Comparison of ENCODE assay signal across 8 cellular contexts in genomic region chr9:93566408-93567270, GRCh38. TPM values are rescaled to one million over a fixed set of nuclear protein-coding genes. Genes with fewer than 3 reads are reported as not detected.
DNase-seq lines count a peak whose midpoint lies in the region; ATAC-seq and TF ChIP-seq lines count a peak whose summit lies in the region.

No MANE protein-coding gene starts in this region.

- H3K4me2 ChIP-seq in SK-N-SH, result peak overlapping the region; percentile 96

- TF ChIP-seq EP300 in SK-N-SH (IDR thresholded peaks at IDR 0.05; ENCODE audit: borderline replicate concordance in 1 of 2, low read depth in 1 of 2, low read length in 1 of 2) (peak; percentile 38 to 48; a peak in 2 of 4 replicates), ovary (IDR thresholded peaks at IDR 0.05) (no peak)

- H3K4me1 ChIP-seq in SK-N-SH (ENCODE audit: control insufficient read depth in 1 of 2, insufficient read depth in 2 of 2, low read depth in 1 of 2, low read length in 1 of 2) (peaks cover 0 to 10% of the 10 kb centered on the region in 2 experiments; a peak in 2 of 4 replicates), ovary (ENCODE audit: insufficient read depth) (peaks cover 7% of the 10 kb centered on the region), tibial artery (peaks cover 0 to 10% (median 9%) of the 10 kb centered on the region in 4 donors)

- H3K9me3 Mint-ChIP-seq in activated naive CD8-positive, alpha-beta T cell treated with anti-CD3 and anti-CD28 coated beads for 36 hours, result peaks cover 4% of the 10 kb centered on the region

- intact Hi-C loops in head of caudate nucleus (cut with DNase I) (loop anchor here (2.0 to 10.0 kb wide), 2 partner anchors 114 to 412 kb away; partner anchors contain the start of gene FAM120AOS), ovary (cut with DNase I) (loop anchor here in 3 of 4 donors (2.0 to 10.0 kb wide), 4 partner anchors 112 to 402 kb away; partner anchors contain the start of genes FAM120A (in 3 of the 3) and FAM120AOS (in 2 of the 3)), tibial artery (cut with DNase I; ENCODE audit: low total_unique reads) (loop anchor here (10.0 kb wide), 1 partner anchor 402 kb away; no protein-coding TSS in a partner anchor)

- peak overlapping the region; percentile 89 for H3K4me3 Mint-ChIP-seq in activated naive CD8-positive, alpha-beta T cell treated with anti-CD3 and anti-CD28 coated beads for 36 hours

- H3K27me3 Mint-ChIP-seq in activated naive CD8-positive, alpha-beta T cell treated with anti-CD3 and anti-CD28 coated beads for 36 hours, result no peaks in the 10 kb centered on the region

- peaks cover 25% of the 10 kb centered on the region for H3K4me1 Mint-ChIP-seq in activated naive CD8-positive, alpha-beta T cell treated with anti-CD3 and anti-CD28 coated beads for 36 hours

- TF ChIP-seq POLR2A in ovary (IDR thresholded peaks at IDR 0.05), result peak; percentile 90

- H3K9ac ChIP-seq in SK-N-SH, result peak overlapping the region; percentile 89

- H3K9me3 ChIP-seq in SK-N-SH (peaks cover 13% of the 10 kb centered on the region), ovary (no peaks in the 10 kb centered on the region), tibial artery (no peaks in the 10 kb centered on the region)

- TF ChIP-seq CTCF in GM10266 (IDR thresholded peaks at IDR 0.05; ENCODE audit: control insufficient read depth, insufficient read depth, low read depth, missing control alignments), result peak; percentile 96
- TF ChIP-seq CTCF in SK-N-SH (IDR thresholded peaks at IDR 0.05), result peak; percentile 91
- TF ChIP-seq CTCF in ovary (IDR thresholded peaks at IDR 0.05), result peak; percentile 91 to 95 (median 93)
- TF ChIP-seq CTCF in tibial artery (IDR thresholded peaks at IDR 0.05), result peak; percentile 92 to 95

- peaks cover 22% of the 10 kb centered on the region for H3F3A ChIP-seq in SK-N-SH (replicated peaks; ENCODE audit: insufficient read depth)

- CTCF ChIA-PET in SK-N-SH (lab: Yijun Ruan, JAX), result interaction anchor here (0.6 to 3.7 kb wide), 35 partner anchors 8 to 563 kb away, joined by 3 to 26 read pairs (median 4); partner anchors contain the start of genes FAM120A, FAM120AOS and NINJ1

- H2AFZ ChIP-seq in SK-N-SH (ENCODE audit: low read depth), result peak overlapping the region; percentile 60; the same call in 1 of the 2 replicates

- no peaks in the 10 kb centered on the region for H3K9me2 ChIP-seq in SK-N-SH

- H4K20me1 ChIP-seq in SK-N-SH (ENCODE audit: insufficient read depth), result no peaks in the 10 kb centered on the region

- H3K36me3 ChIP-seq in SK-N-SH (replicated peaks in 1 of 2; ENCODE audit: control insufficient read depth in 1 of 2, insufficient read depth in 2 of 2, low read length in 1 of 2) (peaks cover 33 to 40% of the 10 kb centered on the region in 2 experiments), ovary (no peaks in the 10 kb centered on the region), tibial artery (peaks cover 20 to 31% (median 26%) of the 10 kb centered on the region in 3 donors)

- H3K4me3 ChIP-seq in SK-N-SH (ENCODE audit: low read depth in 2 of 2, low read length in 1 of 2) (peak overlapping the region; percentile 61 to 69), ovary (peak overlapping the region; percentile 73), tibial artery (peak overlapping the region; percentile 58 to 60)

- H3K79me2 ChIP-seq in SK-N-SH (ENCODE audit: insufficient read depth), result no peaks in the 10 kb centered on the region; the same call in 1 of the 2 replicates

- TF ChIP-seq RAD21 in SK-N-SH (IDR thresholded peaks at IDR 0.05; ENCODE audit: low read length), result peak; percentile 70

- H3K27ac ChIP-seq in SK-N-SH (ENCODE audit: low read depth in 2 of 2, low read length in 1 of 2) (peak overlapping the region; percentile 81 to 88), ovary (peak overlapping the region; percentile 62 to 90), tibial artery (peak overlapping the region; percentile 88 to 97)

- WGBS in SK-N-SH (ENCODE audit: low lambda C conversion rate), result 23% methylated on average over 13 of the region's 69 CpGs
- 0 to 3% (median 0%) methylated on average over 46 to 69 of the region's 69 CpGs for WGBS in ovary, 3 donors

- H3K27me3 ChIP-seq in SK-N-SH (ENCODE audit: insufficient read depth), result no peaks in the 10 kb centered on the region
- no peaks in the 10 kb centered on the region for H3K27me3 ChIP-seq in ovary
- no peaks in the 10 kb centered on the region for H3K27me3 ChIP-seq in tibial artery

- POLR2A ChIA-PET in SK-N-SH (lab: Yijun Ruan, JAX), result interaction anchor here (0.8 to 1.5 kb wide), 5 partner anchors 9 to 247 kb away, joined by 3 to 9 read pairs (median 4); partner anchors contain the start of genes FAM120A and FAM120AOS

- ATAC-seq in HG02588 (IDR thresholded peaks at IDR 0.05; ENCODE audit: unreplicated experiment), result peak; percentile 86

- H3K27ac Mint-ChIP-seq in activated naive CD8-positive, alpha-beta T cell treated with anti-CD3 and anti-CD28 coated beads for 36 hours, result peak overlapping the region; percentile 96

- DNase-seq in GM10266 (ENCODE audit: extremely low spot score), result peak; percentile 98
- DNase-seq in NCI-H1048 (lab: John Stamatoyannopoulos, UW), result peak; percentile 37
- DNase-seq in SK-N-SH, result peak; percentile 99
- DNase-seq in activated naive CD8-positive, alpha-beta T cell treated with anti-CD3 and anti-CD28 coated beads for 36 hours, result peak; percentile 100
- peak; percentile 94 to 100 (median 99) for DNase-seq in head of caudate nucleus
- DNase-seq in ovary, result peak; percentile 98 to 99 (median 99)
- peak; percentile 97 to 99 for DNase-seq in tibial artery

- H3K36me3 Mint-ChIP-seq in activated naive CD8-positive, alpha-beta T cell treated with anti-CD3 and anti-CD28 coated beads for 36 hours, result peaks cover 33% of the 10 kb centered on the region

TF ChIP-seq in SK-N-SH, 30 proteins besides CTCF, POLR2A, EP300 and RAD21 (continues in another document):
- TF ChIP-seq IRF3 (IDR thresholded peaks at IDR 0.05; ENCODE audit: low read depth, low read length) (no peak), JUND (IDR thresholded peaks at IDR 0.05) (0 out of 2 replicates have a peak, but pooled peaks have one; percentile 18), YY1 (IDR thresholded peaks at IDR 0.05; ENCODE audit: low read depth) (no peak), USF2 (IDR thresholded peaks at IDR 0.05; ENCODE audit: borderline replicate concordance, low read depth, low read length) (no peak), TCF12 (IDR thresholded peaks at IDR 0.05) (peak; percentile 38; the same call in 1 of the 2 replicates), FOXM1 (IDR thresholded peaks at IDR 0.05; ENCODE audit: low read depth) (no peak), TEAD4 (IDR thresholded peaks at IDR 0.05; ENCODE audit: borderline replicate concordance, insufficient read depth) (no peak), GATA2 (CRISPR knock-in tag; IDR thresholded peaks at IDR 0.05) (no peak), TAF1 (IDR thresholded peaks at IDR 0.05; ENCODE audit: borderline replicate concordance, low read depth, low read length) (peak; percentile 72; the same call in 1 of the 2 replicates), RFX5 (IDR thresholded peaks at IDR 0.05; ENCODE audit: low read length) (peak; percentile 59), PBX3 (IDR thresholded peaks at IDR 0.05) (0 out of 2 replicates have a peak, but pooled peaks have one; percentile 28), ZBTB33 (IDR thresholded peaks at IDR 0.05; ENCODE audit: borderline replicate concordance, low read depth) (no peak)

RNA-seq across cellular contexts. Expression of gene PHF2, which starts 9.7 kb away (rescaled TPM):
- polyA plus RNA-seq in SK-N-SH (2012; rRNA removed) (7.7 and 11.2 TPM in 2 replicates), ovary (10 to 100 TPM; 29.7 to 33.0 TPM)
- polyA plus RNA-seq in SK-N-SH (2012; cell fraction: cytosol; rRNA removed), result 8.1 and 10.4 TPM in 2 replicates
- 12.3 and 15.3 TPM in 2 replicates for polyA plus RNA-seq in SK-N-SH (2012; cell fraction: nucleus; rRNA removed)
- total RNA-seq in activated naive CD8-positive, alpha-beta T cell treated with anti-CD3 and anti-CD28 coated beads for 36 hours, result 10 to 100 TPM; 14.6 to 15.6 TPM
- 10 to 100 TPM; 20.3 to 50.1 (median 40.8) TPM for total RNA-seq in ovary

Comparison
In these comparisons a context has a peak if more than half of its experiments do, and no peak if none do; other contexts are left out.
1. Peak in every context shown above with its lines: DNase-seq, ATAC-seq, H3K4me3 ChIP-seq and H3K27ac ChIP-seq.
2. DNase-seq: peak in every context shown above with its lines; median percentile 100 in activated naive CD8-positive, alpha-beta T cell treated with anti-CD3 and anti-CD28 coated beads for 36 hours; 99 in SK-N-SH; 99 in head of caudate nucleus; 99 in ovary; 98 in GM10266; 98 in tibial artery; 37 in NCI-H1048.